ENCODE assay signal across 25 cellular contexts in the genomic region with DNA sequence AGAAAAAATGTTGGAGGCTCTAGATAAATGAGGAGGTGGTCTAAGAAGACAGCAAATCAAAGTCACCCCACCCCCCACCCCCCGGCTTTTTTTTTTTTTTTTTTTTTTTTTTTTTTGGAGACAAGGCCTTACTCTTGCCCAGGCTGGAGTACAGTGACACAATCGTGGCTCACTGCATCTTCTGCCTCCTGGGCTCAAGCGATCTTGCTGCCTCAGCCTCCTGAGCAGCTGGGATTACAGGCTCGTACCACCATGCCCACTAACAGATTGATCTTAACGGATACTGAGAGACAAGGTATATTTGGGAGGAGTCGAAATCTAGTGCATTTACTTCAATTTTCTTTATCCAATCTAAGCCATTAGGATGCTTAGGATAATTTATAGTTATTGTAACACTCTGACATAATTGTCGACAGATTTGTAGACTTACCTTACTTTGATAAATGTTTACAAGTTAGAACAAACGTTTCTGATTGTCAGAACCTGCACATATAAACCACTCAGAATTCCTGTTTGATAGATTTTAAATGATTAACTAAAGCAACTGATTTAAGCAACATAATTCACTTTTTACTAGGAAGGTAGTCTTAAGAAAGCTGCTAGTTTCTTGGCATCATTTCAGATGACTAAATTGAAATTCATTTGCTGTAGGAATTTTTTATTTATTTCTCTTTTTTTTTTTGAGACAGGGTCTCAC. TPM values are rescaled to one million over a fixed set of nuclear protein-coding genes. Genes with fewer than 3 reads are reported as not detected.
DNase-seq lines count a peak whose midpoint lies in the region; ATAC-seq and TF ChIP-seq lines count a peak whose summit lies in the region.
"Had no signal": no experiment of that assay in that cellular context is flagged by ENCODE, and none has a peak within 500 bp of the region (broad histone marks: within the 10 kb centered on the region; RNA-seq: fewer than 3 reads in every experiment).

No MANE protein-coding gene starts in this region.

- peaks cover 5% of the 10 kb centered on the region for H3K36me3 Mint-ChIP-seq in chondrocyte (ENCODE audit: low read depth)

- peaks cover 21 to 93% (median 65%) of the 10 kb centered on the region in 4 donors for H3K4me1 ChIP-seq in transverse colon

- intact Hi-C loops in transverse colon (cut with DNase I; ENCODE audit: low total_unique reads) = no loop called here

- ATAC-seq in HG03280 (IDR thresholded peaks at IDR 0.05; ENCODE audit: unreplicated experiment) (no peak), GM21737 (IDR thresholded peaks at IDR 0.05; ENCODE audit: unreplicated experiment) (no peak)
- ATAC-seq: activated CD8-positive, alpha-beta T cell treated with anti-CD3 and anti-CD28 coated beads, Interleukin-2, amount 10 ng/mL, durations not matched to agents 7 days and 5 days had no signal

- peak overlapping the region; percentile 47 to 79 (median 66) for H3K27ac ChIP-seq in transverse colon

- H3K27me3 Mint-ChIP-seq in chondrocyte (ENCODE audit: low read depth) = no peaks in the 10 kb centered on the region
- H3K27me3 Mint-ChIP-seq: activated T-cell treated with anti-CD3 and anti-CD28 coated beads, Interleukin-2, amount 50 U/mL, for 24 hours had no signal

- no peak overlapping the region for H3K4me3 Mint-ChIP-seq in chondrocyte (ENCODE audit: unreplicated experiment)
- H3K4me3 Mint-ChIP-seq: activated CD8-positive, alpha-beta T cell treated with anti-CD3 and anti-CD28 coated beads, Interleukin-2, amount 10 ng/mL, durations not matched to agents 7 days and 5 days; activated naive CD4-positive, alpha-beta T cell treated with anti-CD3 and anti-CD28 coated beads for 36 hours; activated T-cell treated with anti-CD3 and anti-CD28 coated beads, Interleukin-2, amount 50 U/mL, for 24 hours; nephron progenitor cell had no signal

- no peak overlapping the region for H3K4me3 ChIP-seq in transverse colon
- H3K4me3 ChIP-seq: HAP-1 had no signal

- in situ Hi-C loops in transverse colon (cut with MboI; ENCODE audit: low pct_ligation_motif_present in 1 of 4, low pct_unique_long_range_greater_than_20kb in 1 of 4, low sequenced_read_pairs in 3 of 4) = no loop called here

- no peaks in the 10 kb centered on the region for H3K27me3 ChIP-seq in transverse colon

- TF ChIP-seq POLR2A in transverse colon (IDR thresholded peaks at IDR 0.05) = no peak

- no peak for TF ChIP-seq CTCF in chondrocyte (IDR thresholded peaks at IDR 0.05)
- no peak for TF ChIP-seq CTCF in transverse colon (IDR thresholded peaks at IDR 0.05)

- H3K36me3 ChIP-seq in transverse colon = no peaks in the 10 kb centered on the region

- WGBS in transverse colon (ENCODE audit: low coverage in 1 of 2), 2 donors = 29 to 40% methylated on average over 3 to 8 of the region's 8 CpGs

- peak; percentile 22 for DNase-seq in M059J (ENCODE audit: low read depth)
- DNase-seq in chondrocyte (ENCODE audit: low spot score) = no peak
- DNase-seq in kidney glomerular epithelial cell (lab: John Stamatoyannopoulos, UW) = peak; percentile 42
- DNase-seq in transverse colon = no peak
- DNase-seq in activated CD4-positive, alpha-beta T cell treated with anti-CD3 and anti-CD28 coated beads for 4 hours = no peak
- DNase-seq: activated CD8-positive, alpha-beta T cell treated with anti-CD3 and anti-CD28 coated beads, Interleukin-2, amount 10 ng/mL, durations not matched to agents 7 days and 5 days; activated naive CD4-positive, alpha-beta T cell treated with anti-CD3 and anti-CD28 coated beads for 36 hours; activated T-cell treated with anti-CD3 and anti-CD28 coated beads, Interleukin-2, amount 50 U/mL, for 24 hours; DMS79; effector CD8-positive, alpha-beta T cell; mesendoderm; NCI-H2107; nephron progenitor cell; posterior cingulate gyrus; stimulated activated CD4-positive, alpha-beta T cell treated with anti-CD3 and anti-CD28 coated beads, Interleukin-2, amount 100 ng/mL, for 48 hours; stimulated activated naive CD4-positive, alpha-beta T cell treated with Interleukin-2 at 50 U/mL for 16 hours; T1000; trophoblast cell had no signal

- peaks cover 43% of the 10 kb centered on the region for H3K4me1 Mint-ChIP-seq in chondrocyte (ENCODE audit: low read depth)

- H3K9me3 ChIP-seq in transverse colon = no peaks in the 10 kb centered on the region

- no peaks in the 10 kb centered on the region for H3K9me3 Mint-ChIP-seq in chondrocyte (ENCODE audit: low read depth)
- H3K9me3 Mint-ChIP-seq: activated naive CD4-positive, alpha-beta T cell treated with anti-CD3 and anti-CD28 coated beads for 36 hours; activated T-cell treated with anti-CD3 and anti-CD28 coated beads, Interleukin-2, amount 50 U/mL, for 24 hours; nephron progenitor cell had no signal

- peak overlapping the region; percentile 49 for H3K27ac Mint-ChIP-seq in chondrocyte (ENCODE audit: unreplicated experiment)
- H3K27ac Mint-ChIP-seq: activated CD8-positive, alpha-beta T cell treated with anti-CD3 and anti-CD28 coated beads, Interleukin-2, amount 10 ng/mL, durations not matched to agents 7 days and 5 days; activated naive CD4-positive, alpha-beta T cell treated with anti-CD3 and anti-CD28 coated beads for 36 hours; activated T-cell treated with anti-CD3 and anti-CD28 coated beads, Interleukin-2, amount 50 U/mL, for 24 hours; nephron progenitor cell had no signal

- TF ChIP-seq EP300 in transverse colon (IDR thresholded peaks at IDR 0.05; ENCODE audit: low read depth) = no peak

RNA-seq across cellular contexts. Expression of a gene that starts 33.7 kb away (rescaled TPM):
- 30.7 and 36.9 TPM in 2 replicates for total RNA-seq in M059J (2014; rRNA removed; shearing (Covaris generic))
- total RNA-seq in chondrocyte (158 to 249 TPM (median 159 TPM) in 3 replicates), transverse colon (100 to 1,000 TPM; 122 to 238 (median 204) TPM)

RNA-seq across cellular contexts. Expression of a gene that starts 54.2 kb away (rescaled TPM):
- total RNA-seq in M059J (2014; rRNA removed; shearing (Covaris generic)) = not detected in 2 replicates
- total RNA-seq in chondrocyte = not detected in 3 replicates
- total RNA-seq in transverse colon = not detected
- total RNA-seq: activated CD8-positive, alpha-beta T cell treated with anti-CD3 and anti-CD28 coated beads, Interleukin-2, amount 10 ng/mL, durations not matched to agents 7 days and 5 days; kidney epithelial cell; NCI-H460; RPMI7951; skeletal muscle tissue had no signal

Comparison
In these comparisons a context has a peak if more than half of its experiments do, and no peak if none do; other contexts are left out.
1. DNase-seq: peak in M059J (single experiment) and kidney glomerular epithelial cell (single experiment); none in chondrocyte (single experiment), transverse colon (single experiment) and activated CD4-positive, alpha-beta T cell treated with anti-CD3 and anti-CD28 coated beads for 4 hours (0 of 2).